8 cellular contexts compared by ENCODE assay signal in genomic region chr5:442335-443238, GRCh38.
DNase-seq lines count a peak whose midpoint lies in the region; ATAC-seq and TF ChIP-seq lines count a peak whose summit lies in the region.

TSS of gene EXOC3 (plus strand) at chr5:443176. CDS start at chr5:446206, 3,030 bp downstream.

- H3K27ac ChIP-seq in HL-60 (replicated peaks) (peak within 1 kb of the TSS; percentile 95), OCI-LY3 (ENCODE audit: low read length) (peak within 1 kb of the TSS; percentile 23), epithelial cell of prostate (peak within 1 kb of the TSS; percentile 34)

- H3K9ac ChIP-seq in OCI-LY3 (ENCODE audit: low read length) (peak within 1 kb of the TSS; percentile 88), mucosa of stomach (ENCODE audit: low read length) (peak within 1 kb of the TSS; percentile 87)

- H2AFZ ChIP-seq in OCI-LY3 (ENCODE audit: low read depth, low read length) = peak within 1 kb of the TSS; percentile 54; the same call in 1 of the 2 replicates

- TF ChIP-seq CTCF in HL-60 (IDR thresholded peaks at IDR 0.05; ENCODE audit: insufficient read depth, low read length) (no peak), OCI-LY3 (IDR thresholded peaks at IDR 0.05; ENCODE audit: low read depth, low read length) (no peak)

- H3K36me3 ChIP-seq in OCI-LY3 (replicated peaks; ENCODE audit: low read depth, low read length) (peaks cover 7% of the 10 kb centered on the region), mucosa of stomach (ENCODE audit: control insufficient read depth, insufficient read depth, low read length) (peaks cover 3% of the 10 kb centered on the region)

- ATAC-seq in GM19463 (IDR thresholded peaks at IDR 0.05; ENCODE audit: unreplicated experiment) = peak; percentile 89

- H3K4me3 ChIP-seq in HL-60 (replicated peaks; ENCODE audit: insufficient read depth, low read length) (peak within 1 kb of the TSS; percentile 99), OCI-LY3 (ENCODE audit: low read length) (peak within 1 kb of the TSS; percentile 99), mucosa of stomach (ENCODE audit: low read length) (peak within 1 kb of the TSS; percentile 92)

- H3K27me3 ChIP-seq in HL-60 (ENCODE audit: insufficient read depth, poor library complexity, severe bottlenecking) = no peaks in the 10 kb centered on the region
- no peaks in the 10 kb centered on the region for H3K27me3 ChIP-seq in OCI-LY3 (ENCODE audit: low read depth, low read length)
- no peaks in the 10 kb centered on the region for H3K27me3 ChIP-seq in mucosa of stomach (ENCODE audit: control insufficient read depth, insufficient read depth, low read length)

- peak; percentile 91 for DNase-seq in COLO668 (lab: John Stamatoyannopoulos, UW; ENCODE audit: unreplicated experiment)
- DNase-seq in HL-60 (ENCODE audit: low read depth in 1 of 2, low spot score in 1 of 2) = peak; percentile 68 to 78
- peak; percentile 67 for DNase-seq in activated T-cell treated with anti-CD3 and anti-CD28 coated beads for 4 hours
- no peak for DNase-seq in epithelial cell of prostate (ENCODE audit: low read depth, low spot score)
- peak; percentile 83 for DNase-seq in stimulated activated CD8-positive, alpha-beta memory T cell treated with anti-CD3 and anti-CD28 coated beads, Interleukin-4, amount 100 ng/mL, for 48 hours

- H3K9me3 ChIP-seq in OCI-LY3 (ENCODE audit: insufficient read depth, low read length) = no peaks in the 10 kb centered on the region
- no peaks in the 10 kb centered on the region for H3K9me3 ChIP-seq in mucosa of stomach (ENCODE audit: control insufficient read depth, low read length)

- H3K4me1 ChIP-seq in OCI-LY3 (ENCODE audit: low read length) (peaks cover 22% of the 10 kb centered on the region), mucosa of stomach (ENCODE audit: control insufficient read depth, insufficient read depth, low read length) (peaks cover 19% of the 10 kb centered on the region)

- peaks cover 29% of the 10 kb centered on the region for H3K79me2 ChIP-seq in OCI-LY3 (ENCODE audit: low read length)

- H3K4me2 ChIP-seq in OCI-LY3 (ENCODE audit: low read length) = peak within 1 kb of the TSS; percentile 89

- H4K20me1 ChIP-seq in OCI-LY3 (ENCODE audit: insufficient read depth, low read length) = no peaks in the 10 kb centered on the region

Comparison
In these comparisons a context has a peak if more than half of its experiments do, and no peak if none do; other contexts are left out.
1. H3K27ac ChIP-seq: peak in every context shown above with its lines; median percentile 95 in HL-60; 34 in epithelial cell of prostate; 23 in OCI-LY3.